8 cellular contexts compared by ENCODE assay signal in genomic region chr6:36027501-36028087, GRCh38. TPM values are rescaled to one million over a fixed set of nuclear protein-coding genes. Genes with fewer than 3 reads are reported as not detected.
DNase-seq lines count a peak whose midpoint lies in the region; ATAC-seq, FAIRE-seq and TF ChIP-seq lines count a peak whose summit lies in the region.

TSS of gene MAPK14 (plus strand) at chr6:36027808. CDS start at chr6:36028158, 350 bp downstream.

- WGBS in pancreas, 2 donors = 0 to 1% methylated on average over 53 to 62 of the region's 62 CpGs

- peak; percentile 87 for TF ChIP-seq CTCF in GM12875 (IDR thresholded peaks at IDR 0.05; ENCODE audit: borderline replicate concordance, insufficient read depth, low read depth, low read length)
- peak; percentile 58 to 84 (median 74) for TF ChIP-seq CTCF in pancreas (IDR thresholded peaks at IDR 0.05)
- TF ChIP-seq CTCF in tibial artery (IDR thresholded peaks at IDR 0.05) = peak; percentile 90 to 98

- no peaks in the 10 kb centered on the region for H3K27me3 ChIP-seq in pancreas
- peaks cover 0 to 10% of the 10 kb centered on the region in 2 donors for H3K27me3 ChIP-seq in tibial artery

- H3K27ac ChIP-seq in pancreas = peak within 1 kb of the TSS; percentile 88 to 95 (median 93)
- peak within 1 kb of the TSS; percentile 85 to 87 for H3K27ac ChIP-seq in tibial artery

- peak; percentile 94 for DNase-seq in NCI-H1417 treated with DMSO at 0.1 percent for 48 hours (lab: John Stamatoyannopoulos, UW)
- DNase-seq in SW480 (ENCODE audit: low spot score) = peak; percentile 98
- DNase-seq in activated naive CD8-positive, alpha-beta T cell treated with anti-CD3 and anti-CD28 coated beads, Interleukin-2, amount 50 U/mL, for 24 hours = peak; percentile 97
- DNase-seq in Right ventricle myocardium inferior (ENCODE audit: missing footprints) = peak; percentile 100
- peak; percentile 98 to 100 (median 99) for DNase-seq in pancreas
- DNase-seq in tibial artery = peak; percentile 100

- H3K4me1 ChIP-seq in pancreas (peaks cover 3 to 23% (median 20%) of the 10 kb centered on the region in 3 donors), tibial artery (peaks cover 0 to 49% (median 11%) of the 10 kb centered on the region in 4 donors)

- no peaks in the 10 kb centered on the region for H3K36me3 ChIP-seq in pancreas
- no peaks in the 10 kb centered on the region for H3K36me3 ChIP-seq in tibial artery

- peaks cover 39% of the 10 kb centered on the region for H3K4me1 Mint-ChIP-seq in activated naive CD8-positive, alpha-beta T cell treated with anti-CD3 and anti-CD28 coated beads, Interleukin-2, amount 50 U/mL, for 24 hours

- no peaks in the 10 kb centered on the region for H3K9me3 Mint-ChIP-seq in activated naive CD8-positive, alpha-beta T cell treated with anti-CD3 and anti-CD28 coated beads, Interleukin-2, amount 50 U/mL, for 24 hours

- FAIRE-seq in pancreas (lab: Jason Lieb, UNC) = peak; percentile 81

- H3K36me3 Mint-ChIP-seq in activated naive CD8-positive, alpha-beta T cell treated with anti-CD3 and anti-CD28 coated beads, Interleukin-2, amount 50 U/mL, for 24 hours (ENCODE audit: low read depth) = peaks cover 12% of the 10 kb centered on the region

- H3K4me3 Mint-ChIP-seq in activated naive CD8-positive, alpha-beta T cell treated with anti-CD3 and anti-CD28 coated beads, Interleukin-2, amount 50 U/mL, for 24 hours = peak within 1 kb of the TSS; percentile 96

- ATAC-seq in HG02798 (IDR thresholded peaks at IDR 0.05; ENCODE audit: poor library complexity, unreplicated experiment) = peak; percentile 93
- ATAC-seq in activated naive CD8-positive, alpha-beta T cell treated with anti-CD3 and anti-CD28 coated beads, Interleukin-2, amount 50 U/mL, for 24 hours = peak; percentile 91
- peak; percentile 96 for ATAC-seq in Right ventricle myocardium inferior
- ATAC-seq in pancreas = peak; percentile 90 to 94 (median 92)

- H3K4me3 ChIP-seq in GM12875 (ENCODE audit: low read depth, low read length) (peak within 1 kb of the TSS; percentile 96), pancreas (peak within 1 kb of the TSS; percentile 92 to 99 (median 98)), tibial artery (peak within 1 kb of the TSS; percentile 93 to 94)

- H3K9me3 ChIP-seq in pancreas (no peaks in the 10 kb centered on the region), tibial artery (no peaks in the 10 kb centered on the region)

- intact Hi-C loops in Right ventricle myocardium inferior (cut with DNase I) = loop anchor here (1.0 to 10.0 kb wide), 3 partner anchors 68 to 337 kb away; partner anchors contain the start of gene BRPF3
- intact Hi-C loops in pancreas (cut with DNase I) = loop anchor here in 2 of 3 donors (2.0 to 10.0 kb wide), 2 partner anchors 67 kb away; no protein-coding TSS in a partner anchor
- intact Hi-C loops in tibial artery (cut with DNase I; ENCODE audit: low total_unique reads) = loop anchor here (1.0 to 5.0 kb wide), 2 partner anchors 68 to 170 kb away; partner anchors contain the start of gene BRPF3

- peak within 1 kb of the TSS; percentile 98 for H3K27ac Mint-ChIP-seq in activated naive CD8-positive, alpha-beta T cell treated with anti-CD3 and anti-CD28 coated beads, Interleukin-2, amount 50 U/mL, for 24 hours

- peaks cover 23% of the 10 kb centered on the region for H3K27me3 Mint-ChIP-seq in activated naive CD8-positive, alpha-beta T cell treated with anti-CD3 and anti-CD28 coated beads, Interleukin-2, amount 50 U/mL, for 24 hours

RNA-seq across cellular contexts. Expression of gene MAPK14, which starts in this region (rescaled TPM):
- total RNA-seq in Right ventricle myocardium inferior = 27.1 TPM
- 10 to 100 TPM; 13.3 to 29.9 (median 18.7) TPM for total RNA-seq in pancreas
- 10 to 100 TPM in 1 of 2 donors, 1 to 10 TPM in 1; 6.8 to 12.4 TPM for polyA plus RNA-seq in pancreas

Comparison
In these comparisons a context has a peak if more than half of its experiments do, and no peak if none do; other contexts are left out.
1. Peak in every context shown above with its lines: DNase-seq, ATAC-seq, H3K4me3 ChIP-seq and H3K27ac ChIP-seq.